In the genomic region with DNA sequence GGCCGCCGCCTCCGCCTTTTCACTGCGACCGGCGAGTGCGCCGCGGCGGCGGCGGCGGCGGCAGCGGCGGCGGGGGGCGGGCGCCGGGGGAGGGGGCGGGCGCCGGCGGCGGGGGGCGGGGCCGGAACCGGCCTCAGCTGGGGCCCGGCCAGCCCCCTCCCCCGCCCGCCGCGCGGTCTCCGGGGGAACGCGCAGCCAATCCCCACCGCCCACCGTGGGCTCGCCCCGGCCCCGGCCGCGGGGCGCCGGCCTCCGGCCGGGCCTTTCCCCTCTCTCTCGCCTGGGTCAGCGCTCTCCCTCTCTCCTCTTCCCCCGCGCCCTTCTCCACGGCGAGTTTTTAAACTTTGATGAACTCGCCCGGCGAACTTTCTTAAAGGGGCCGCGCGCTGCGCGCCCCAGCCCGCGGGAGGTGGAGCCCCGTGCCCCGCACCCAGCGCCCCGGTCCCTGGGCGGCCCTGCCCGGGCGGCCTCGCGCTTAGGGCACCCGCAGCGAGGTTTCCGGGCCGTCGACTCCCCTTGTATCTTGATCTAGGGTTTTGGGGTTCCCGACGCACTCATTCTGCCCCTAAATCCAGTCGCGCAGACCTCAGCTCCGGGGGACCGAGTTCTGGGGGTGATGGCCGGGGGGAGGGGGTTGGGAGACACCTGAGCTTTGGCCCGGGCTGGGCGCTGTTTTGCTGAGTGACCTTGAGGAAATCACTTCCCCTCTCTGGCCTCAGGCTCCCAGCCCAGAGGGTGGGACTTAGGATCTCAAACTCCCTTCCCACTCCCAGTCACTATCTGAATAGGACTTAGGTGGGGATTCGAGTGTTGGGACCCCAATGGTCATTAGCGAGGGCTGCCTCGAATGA, we compare ENCODE assay signal across 8 cellular contexts. TPM values are rescaled to one million over a fixed set of nuclear protein-coding genes. Genes with fewer than 3 reads are reported as not detected.
DNase-seq lines count a peak whose midpoint lies in the region; ATAC-seq and TF ChIP-seq lines count a peak whose summit lies in the region.

A gene (minus strand): TSS at position 39 of the 851 bp plus-strand sequence. CDS start 270 bp downstream, outside the sequence.

- H3K36me3 ChIP-seq in BLaER1 (no peaks in the 10 kb centered on the region), breast epithelium (no peaks in the 10 kb centered on the region), upper lobe of right lung (no peaks in the 10 kb centered on the region)

- peaks cover 13% of the 10 kb centered on the region for H4K20me1 ChIP-seq in BLaER1

- ATAC-seq in memory B cell (ENCODE audit: low read depth), result peak; percentile 32
- peak; percentile 37 for ATAC-seq in upper lobe of right lung
- no peak for ATAC-seq in GM19395 (IDR thresholded peaks at IDR 0.05; ENCODE audit: unreplicated experiment)
- no peak for ATAC-seq in GM21825 (IDR thresholded peaks at IDR 0.05; ENCODE audit: unreplicated experiment)

- no peak for TF ChIP-seq CTCF in breast epithelium (IDR thresholded peaks at IDR 0.05)
- no peak for TF ChIP-seq CTCF in upper lobe of right lung (IDR thresholded peaks at IDR 0.05)

- H3K9ac ChIP-seq in BLaER1, result peak within 1 kb of the TSS; percentile 64

- H3K9me3 Mint-ChIP-seq in memory B cell, result no peaks in the 10 kb centered on the region

- no peaks in the 10 kb centered on the region for H3K36me3 Mint-ChIP-seq in memory B cell

- H3K27me3 ChIP-seq in BLaER1 (peaks cover 61% of the 10 kb centered on the region), breast epithelium (no peaks in the 10 kb centered on the region), upper lobe of right lung (peaks cover 10% of the 10 kb centered on the region)

- H3K4me3 ChIP-seq in BLaER1 (peak within 1 kb of the TSS; percentile 75), breast epithelium (peak within 1 kb of the TSS; percentile 63 to 97 (median 71)), upper lobe of right lung (peak within 1 kb of the TSS; percentile 52)

- H3K27ac ChIP-seq in BLaER1 (no peak within 1 kb of the TSS), breast epithelium (peak within 1 kb of the TSS; percentile 57 to 74), upper lobe of right lung (peak within 1 kb of the TSS; percentile 36)

- H3K4me2 ChIP-seq in BLaER1, result peak within 1 kb of the TSS; percentile 94

- TF ChIP-seq POLR2A in breast epithelium (IDR thresholded peaks at IDR 0.05), result no peak

- H3K27me3 Mint-ChIP-seq in memory B cell, result peaks cover 14% of the 10 kb centered on the region

- H3K4me1 Mint-ChIP-seq in memory B cell, result peaks cover 4% of the 10 kb centered on the region

- intact Hi-C loops in breast epithelium (cut with DNase I; ENCODE audit: low total_unique reads) (no loop called here), upper lobe of right lung (cut with DNase I) (no loop called here)

- no peak within 1 kb of the TSS for H3K27ac Mint-ChIP-seq in memory B cell

- DNase-seq in HuH-7.5 (ENCODE audit: low spot score) (peak; percentile 41), breast epithelium (ENCODE audit: low spot score in 2 of 2) (no peak), memory B cell (ENCODE audit: low spot score in 2 of 2) (no peak), upper lobe of right lung (no peak), NCI-H510A (lab: John Stamatoyannopoulos, UW) (no peak)

- H3K4me1 ChIP-seq in BLaER1 (peaks cover 18% of the 10 kb centered on the region), breast epithelium (peaks cover 0 to 6% of the 10 kb centered on the region in 2 donors), upper lobe of right lung (peaks cover 5% of the 10 kb centered on the region)

- H3K9me3 ChIP-seq in BLaER1 (no peaks in the 10 kb centered on the region), breast epithelium (no peaks in the 10 kb centered on the region), upper lobe of right lung (no peaks in the 10 kb centered on the region)

- H3K4me3 Mint-ChIP-seq in memory B cell, result peak within 1 kb of the TSS; percentile 83

RNA-seq across cellular contexts. Expression of the gene that starts here (rescaled TPM):
- total RNA-seq in breast epithelium (1 to 10 TPM in 1 of 3 donors, under 1 TPM in 1, not detected in 1; 0.66 to 1.9 TPM), upper lobe of right lung (4.5 TPM)

Comparison
In these comparisons a context has a peak if more than half of its experiments do, and no peak if none do; other contexts are left out.
1. ATAC-seq: peak in memory B cell (single experiment) and upper lobe of right lung (single experiment); none in GM19395 (single experiment) and GM21825 (single experiment).
2. Peak in every context shown above with its lines, with median percentiles within 50 percentile points of each other: H3K4me3 ChIP-seq.